ENCODE assay signal across 11 cellular contexts in genomic region chr13:41462427-41462826, GRCh38. TPM values are rescaled to one million over a fixed set of nuclear protein-coding genes. Genes with fewer than 3 reads are reported as not detected.
DNase-seq lines count a peak whose midpoint lies in the region; ATAC-seq and TF ChIP-seq lines count a peak whose summit lies in the region.
"Had no signal": no experiment of that assay in that cellular context is flagged by ENCODE, and none has a peak within 500 bp of the region (broad histone marks: within the 10 kb centered on the region; RNA-seq: fewer than 3 reads in every experiment).

No MANE protein-coding gene starts in this region.

- H3K27me3 ChIP-seq in psoas muscle (ENCODE audit: insufficient read depth in 3 of 3, low read length in 2 of 3), result peaks cover 0 to 38% (median 2%) of the 10 kb centered on the region in 3 donors
- peaks cover 19% of the 10 kb centered on the region for H3K27me3 ChIP-seq in H9 (ENCODE audit: insufficient read depth, low read length)

- H3K79me1 ChIP-seq in H9 (ENCODE audit: insufficient read depth, low read depth, low read length, poor library complexity, severe bottlenecking), result no peaks in the 10 kb centered on the region

- peak overlapping the region; percentile 99 for H3K27ac Mint-ChIP-seq in activated CD4-positive, alpha-beta T cell treated with anti-CD3 and anti-CD28 coated beads, Interleukin-2, amount 10 ng/mL, durations not matched to agents 24 days and 14 days
- H3K27ac Mint-ChIP-seq in central memory CD8-positive, alpha-beta T cell (ENCODE audit: low read depth), result peak overlapping the region; percentile 98
- no peak overlapping the region for H3K27ac Mint-ChIP-seq in H9

- H3K36me3 ChIP-seq in KOPT-K1 (ENCODE audit: insufficient read depth, low read length) (peaks cover 11% of the 10 kb centered on the region), psoas muscle (ENCODE audit: insufficient read depth in 1 of 2, low read depth in 1 of 2) (no peaks in the 10 kb centered on the region)
- H3K36me3 ChIP-seq: MG63 had no signal

- no peak overlapping the region for H3K18ac ChIP-seq in H9 (ENCODE audit: insufficient read length, low read depth, low read length)

- no peak overlapping the region for H2AFZ ChIP-seq in H9 (ENCODE audit: low read length)

- H4K20me1 ChIP-seq in H9 (ENCODE audit: control insufficient read depth, insufficient read depth, insufficient read length), result no peaks in the 10 kb centered on the region

- no peak overlapping the region for H3K4ac ChIP-seq in H9 (ENCODE audit: low read depth, low read length)

- intact Hi-C loops in activated CD4-positive, alpha-beta T cell treated with anti-CD3 and anti-CD28 coated beads, Interleukin-2, amount 10 ng/mL, durations not matched to agents 24 days and 14 days (cut with micrococcal nuclease), result loop anchor here (2.0 to 10.0 kb wide), 3 partner anchors 402 to 912 kb away; partner anchors contain the start of gene WBP4
- intact Hi-C loops in psoas muscle (cut with DNase I), result no loop called here

- H3K9ac ChIP-seq in H9 (ENCODE audit: extremely low read depth, insufficient read length, low read length), result no peak overlapping the region

- no peaks in the 10 kb centered on the region for H3K9me3 ChIP-seq in KOPT-K1 (ENCODE audit: insufficient read depth, low read length, poor library complexity, severe bottlenecking)
- no peaks in the 10 kb centered on the region for H3K9me3 ChIP-seq in psoas muscle
- no peaks in the 10 kb centered on the region for H3K9me3 ChIP-seq in H9 (ENCODE audit: control insufficient read depth, low read depth, low read length)
- H3K9me3 ChIP-seq: MG63 had no signal

- ATAC-seq in central memory CD8-positive, alpha-beta T cell (replicated peaks; ENCODE audit: extremely low read depth, poor library complexity, severe bottlenecking), result no peak
- ATAC-seq in psoas muscle, result no peak
- ATAC-seq in HG03097 (IDR thresholded peaks at IDR 0.05; ENCODE audit: low FRiP score, unreplicated experiment), result no peak
- ATAC-seq in GM19397 (IDR thresholded peaks at IDR 0.05; ENCODE audit: unreplicated experiment), result no peak

- WGBS in psoas muscle, 3 donors, result 80 to 89% (median 86%) methylated on average over 6 of the region's 6 CpGs
- WGBS in H9 (ENCODE audit: extremely low coverage, insufficient read length, low lambda C conversion rate), result no CpG with 5 or more reads among the region's 6 CpGs

- peaks cover 10% of the 10 kb centered on the region for H3K23me2 ChIP-seq in H9 (ENCODE audit: insufficient read length, low read depth, low read length, poor library complexity, severe bottlenecking)

- no peak overlapping the region for H3K56ac ChIP-seq in H9 (ENCODE audit: insufficient read length, low read depth, low read length)

- TF ChIP-seq CTCF in psoas muscle (IDR thresholded peaks at IDR 0.05) (no peak), H9 (conservative IDR thresholded peaks at IDR 0.05) (no peak)

- DNase-seq in activated CD4-positive, alpha-beta T cell treated with anti-CD3 and anti-CD28 coated beads, Interleukin-2, amount 10 ng/mL, durations not matched to agents 24 days and 14 days, result peak; percentile 60
- DNase-seq in activated CD4-positive, alpha-beta T cell treated with anti-CD3 and anti-CD28 coated beads for 4 hours, result no peak
- no peak for DNase-seq in central memory CD8-positive, alpha-beta T cell (ENCODE audit: low spot score in 2 of 2)
- no peak for DNase-seq in psoas muscle
- no peak for DNase-seq in H9
- DNase-seq: cerebellar nuclear complex, GF-D8, MG63 had no signal

- no peak overlapping the region for H4K8ac ChIP-seq in H9 (replicated peaks; ENCODE audit: insufficient read length, low read depth, low read length)

- H3K4me3 ChIP-seq in psoas muscle, result peak overlapping the region; percentile 31
- H3K4me3 ChIP-seq: MG63 had no signal

- H3K4me1 ChIP-seq in psoas muscle (peaks cover 11% of the 10 kb centered on the region), H9 (ENCODE audit: insufficient read depth, low read length) (no peaks in the 10 kb centered on the region)

- no peaks in the 10 kb centered on the region for H3K27me3 Mint-ChIP-seq in activated CD4-positive, alpha-beta T cell treated with anti-CD3 and anti-CD28 coated beads, Interleukin-2, amount 10 ng/mL, durations not matched to agents 24 days and 14 days
- H3K27me3 Mint-ChIP-seq in central memory CD8-positive, alpha-beta T cell, result no peaks in the 10 kb centered on the region
- H3K27me3 Mint-ChIP-seq in H9 (ENCODE audit: low read depth), result peaks cover 56% of the 10 kb centered on the region

- H3K27ac ChIP-seq in KOPT-K1 (ENCODE audit: low read depth, low read length, poor library complexity, severe bottlenecking), result peak overlapping the region; percentile 91
- no peak overlapping the region for H3K27ac ChIP-seq in psoas muscle
- H3K27ac ChIP-seq in H9 (ENCODE audit: insufficient read length, low read depth, low read length), result no peak overlapping the region

- peaks cover 78% of the 10 kb centered on the region for H3K4me1 Mint-ChIP-seq in activated CD4-positive, alpha-beta T cell treated with anti-CD3 and anti-CD28 coated beads, Interleukin-2, amount 10 ng/mL, durations not matched to agents 24 days and 14 days
- H3K4me1 Mint-ChIP-seq in central memory CD8-positive, alpha-beta T cell, result peaks cover 83% of the 10 kb centered on the region
- H3K4me1 Mint-ChIP-seq in H9, result peaks cover 3 to 8% of the 10 kb centered on the region in 2 experiments; a peak in 3 of 4 replicates

- H2BK12ac ChIP-seq in H9 (ENCODE audit: insufficient read length, low read depth, low read length), result no peak overlapping the region

- peaks cover 74% of the 10 kb centered on the region for H3K36me3 Mint-ChIP-seq in activated CD4-positive, alpha-beta T cell treated with anti-CD3 and anti-CD28 coated beads, Interleukin-2, amount 10 ng/mL, durations not matched to agents 24 days and 14 days (ENCODE audit: low read depth)
- peaks cover 90% of the 10 kb centered on the region for H3K36me3 Mint-ChIP-seq in central memory CD8-positive, alpha-beta T cell (ENCODE audit: insufficient read depth)
- peaks cover 0 to 2% (median 0%) of the 10 kb centered on the region in 3 experiments; a peak in 1 of 7 replicates for H3K36me3 Mint-ChIP-seq in H9 (ENCODE audit: insufficient read depth in 1 of 3, low read depth in 3 of 3)

- H4K91ac ChIP-seq in H9 (ENCODE audit: insufficient read length, low read depth, low read length), result no peak overlapping the region

- H2AK5ac ChIP-seq in H9 (ENCODE audit: insufficient read length, low read length), result no peak overlapping the region

- no peak overlapping the region for H4K5ac ChIP-seq in H9 (ENCODE audit: insufficient read length, low read depth, low read length)

- H3K4me2 ChIP-seq in H9 (ENCODE audit: insufficient read depth, insufficient read length, low read length), result no peak overlapping the region

- H3T11ph ChIP-seq in H9 (ENCODE audit: low read length), result no peak overlapping the region

- H2BK120ac ChIP-seq in H9 (ENCODE audit: low read depth, low read length, poor library complexity, severe bottlenecking), result no peak overlapping the region

- H3K14ac ChIP-seq in H9 (ENCODE audit: insufficient read depth, low read length), result no peak overlapping the region

- H2BK5ac ChIP-seq in H9 (ENCODE audit: insufficient read length, low read length), result no peak overlapping the region

- no peak overlapping the region for H2BK15ac ChIP-seq in H9 (ENCODE audit: low read depth, low read length)

- no peak overlapping the region for H2BK20ac ChIP-seq in H9 (ENCODE audit: low read depth, low read length, poor library complexity, severe bottlenecking)

- H3K79me2 ChIP-seq in H9 (ENCODE audit: insufficient read depth, low read length), result no peaks in the 10 kb centered on the region

- H3K23ac ChIP-seq in H9 (ENCODE audit: insufficient read length, low read depth, low read length), result no peak overlapping the region

- H3K9me3 Mint-ChIP-seq in activated CD4-positive, alpha-beta T cell treated with anti-CD3 and anti-CD28 coated beads, Interleukin-2, amount 10 ng/mL, durations not matched to agents 24 days and 14 days, result no peaks in the 10 kb centered on the region
- H3K9me3 Mint-ChIP-seq in central memory CD8-positive, alpha-beta T cell, result no peaks in the 10 kb centered on the region
- H3K9me3 Mint-ChIP-seq in H9, result no peaks in the 10 kb centered on the region; a peak in 1 of 5 replicates

- peak overlapping the region; percentile 88 for H3K4me3 Mint-ChIP-seq in activated CD4-positive, alpha-beta T cell treated with anti-CD3 and anti-CD28 coated beads, Interleukin-2, amount 10 ng/mL, durations not matched to agents 24 days and 14 days
- peak overlapping the region; percentile 80 for H3K4me3 Mint-ChIP-seq in central memory CD8-positive, alpha-beta T cell
- H3K4me3 Mint-ChIP-seq in H9, result no peak overlapping the region

RNA-seq across cellular contexts. Expression of gene RGCC, which starts 5.1 kb away (rescaled TPM):
- 113 and 117 TPM in 2 replicates for total RNA-seq in activated CD4-positive, alpha-beta T cell treated with anti-CD3 and anti-CD28 coated beads, Interleukin-2, amount 10 ng/mL, durations not matched to agents 24 days and 14 days
- total RNA-seq in psoas muscle, result 10 to 100 TPM; 10.1 to 35.1 (median 28.4) TPM
- 10 to 100 TPM; 15.9 to 19.1 (median 16.5) TPM for polyA plus RNA-seq in psoas muscle
- 0.46 TPM in 1 of 2 replicates, not detected in the other for total RNA-seq in H9 (2021)

Comparison
In these comparisons a context has a peak if more than half of its experiments do, and no peak if none do; other contexts are left out.
1. H3K27ac Mint-ChIP-seq: peak in activated CD4-positive, alpha-beta T cell treated with anti-CD3 and anti-CD28 coated beads, Interleukin-2, amount 10 ng/mL, durations not matched to agents 24 days and 14 days (single experiment) and central memory CD8-positive, alpha-beta T cell (single experiment); none in H9 (0 of 3).
2. H3K4me3 Mint-ChIP-seq: peak in activated CD4-positive, alpha-beta T cell treated with anti-CD3 and anti-CD28 coated beads, Interleukin-2, amount 10 ng/mL, durations not matched to agents 24 days and 14 days (single experiment) and central memory CD8-positive, alpha-beta T cell (single experiment); none in H9 (0 of 2).